ENCODE assay signal across 9 cellular contexts in the genomic region with DNA sequence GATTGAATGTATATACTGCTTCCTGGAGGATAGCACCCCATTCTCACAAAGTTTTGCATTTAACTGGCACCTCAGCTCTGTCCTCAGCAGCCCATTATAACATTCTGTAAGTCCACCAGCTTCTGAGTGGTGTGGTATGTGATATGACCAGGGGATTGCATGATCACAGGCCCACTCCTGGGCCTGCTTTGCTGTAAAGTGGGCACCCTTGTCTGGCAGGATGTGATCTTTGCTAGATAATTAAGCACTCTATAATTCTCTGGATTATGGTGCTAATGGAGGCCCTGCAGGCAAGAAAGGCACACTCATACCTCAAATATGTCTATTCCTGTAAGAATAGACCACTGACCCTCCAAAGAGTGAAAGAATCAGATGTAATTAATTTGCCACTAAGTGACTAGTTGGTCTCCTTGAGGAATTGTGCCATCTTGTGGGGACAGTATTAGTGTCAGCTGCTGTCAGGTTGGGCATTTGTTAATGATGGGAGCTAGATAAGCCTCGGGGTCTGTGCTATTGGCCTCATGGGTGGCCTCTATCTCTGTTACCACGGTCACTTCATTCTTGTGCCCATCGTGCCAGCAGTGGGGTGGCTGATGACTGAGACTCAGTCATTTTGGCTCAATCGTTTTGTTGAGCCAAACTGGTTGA. TPM values are rescaled to one million over a fixed set of nuclear protein-coding genes. Genes with fewer than 3 reads are reported as not detected.
DNase-seq lines count a peak whose midpoint lies in the region; ATAC-seq and TF ChIP-seq lines count a peak whose summit lies in the region.
"Had no signal": no experiment of that assay in that cellular context is flagged by ENCODE, and none has a peak within 500 bp of the region (broad histone marks: within the 10 kb centered on the region; RNA-seq: fewer than 3 reads in every experiment).

No MANE protein-coding gene starts in this region.

- no peak overlapping the region for H3K4me2 ChIP-seq in GM23248 (ENCODE audit: unreplicated experiment)

- H3K27ac ChIP-seq in GM23248 (no peak overlapping the region), adrenal gland (no peak overlapping the region)
- H3K27ac ChIP-seq in CD8-positive, alpha-beta T cell (ENCODE audit: low read depth, low read length), result no peak overlapping the region

- no peaks in the 10 kb centered on the region for H3K79me2 ChIP-seq in GM23248 (ENCODE audit: insufficient read depth)

- peaks cover 6% of the 10 kb centered on the region; the same call in 1 of the 2 replicates for H3K4me1 ChIP-seq in GM23248 (ENCODE audit: insufficient read depth)
- peaks cover 5% of the 10 kb centered on the region in 2 donors for H3K4me1 ChIP-seq in adrenal gland (replicated peaks in 1 of 2)
- H3K4me1 ChIP-seq in CD8-positive, alpha-beta T cell (ENCODE audit: insufficient read depth, low read length), result no peaks in the 10 kb centered on the region

- TF ChIP-seq CTCF in adrenal gland (IDR thresholded peaks at IDR 0.05) (peak in 5 of 6 experiments; percentile 32 to 58 (median 47)), glutamatergic neuron (IDR thresholded peaks at IDR 0.05; ENCODE audit: partially characterized antibody, unreplicated experiment) (no peak)
- TF ChIP-seq CTCF in CD8-positive, alpha-beta T cell (IDR thresholded peaks at IDR 0.05), result no peak

- WGBS in GM23248 (ENCODE audit: low coverage in 1 of 2, low lambda C conversion rate in 2 of 2, missing lambda C conversion rate in 2 of 2), 2 experiments, result 10 to 14% methylated on average over 4 of the region's 4 CpGs
- WGBS in adrenal gland, 4 donors, result 13 to 21% (median 18%) methylated on average over 4 of the region's 4 CpGs

- intact Hi-C loops in activated naive CD4-positive, alpha-beta T cell treated with anti-CD3 and anti-CD28 coated beads for 36 hours (cut with micrococcal nuclease), result loop anchor here (1.0 kb wide), 2 partner anchors 377 to 382 kb away; no protein-coding TSS in a partner anchor
- intact Hi-C loops in adrenal gland (cut with DNase I) (loop anchor here (10.0 kb wide), 1 partner anchor 379 kb away; no protein-coding TSS in a partner anchor), left colon (cut with DNase I, micrococcal nuclease) (no loop called here)
- intact Hi-C loops in CD8-positive, alpha-beta T cell (cut with DNase I, micrococcal nuclease), result loop anchor here in 1 of 2 experiments (1.0 kb wide), 1 partner anchor 382 kb away; no protein-coding TSS in a partner anchor

- DNase-seq in activated naive CD4-positive, alpha-beta T cell treated with anti-CD3 and anti-CD28 coated beads for 36 hours, result peak; percentile 45
- DNase-seq in activated naive CD4-positive, alpha-beta T cell treated with Interleukin-2 at 50 U/mL for 16 hours, result no peak
- DNase-seq in GM23248 (peak; percentile 65), NCI-H1048 (lab: John Stamatoyannopoulos, UW) (peak; percentile 6), adrenal gland (peak in 5 of 7 donors; percentile 25 to 48 (median 32)), left colon (no peak), glutamatergic neuron (no peak)
- DNase-seq in CD8-positive, alpha-beta T cell, result no peak

- no peak overlapping the region for H3K4me3 ChIP-seq in GM23248
- H3K4me3 ChIP-seq in adrenal gland, result no peak overlapping the region
- no peak overlapping the region for H3K4me3 ChIP-seq in CD8-positive, alpha-beta T cell (ENCODE audit: low read depth, low read length)

- peaks cover 4% of the 10 kb centered on the region for H3K27me3 Mint-ChIP-seq in activated naive CD4-positive, alpha-beta T cell treated with anti-CD3 and anti-CD28 coated beads for 36 hours (ENCODE audit: low read depth)
- H3K27me3 Mint-ChIP-seq in glutamatergic neuron (ENCODE audit: unreplicated experiment), result no peaks in the 10 kb centered on the region
- peaks cover 5% of the 10 kb centered on the region for H3K27me3 Mint-ChIP-seq in CD8-positive, alpha-beta T cell (ENCODE audit: low read depth)

- H3K9me3 Mint-ChIP-seq in activated naive CD4-positive, alpha-beta T cell treated with anti-CD3 and anti-CD28 coated beads for 36 hours, result no peaks in the 10 kb centered on the region
- H3K9me3 Mint-ChIP-seq in glutamatergic neuron (ENCODE audit: unreplicated experiment), result peaks cover 4% of the 10 kb centered on the region
- H3K9me3 Mint-ChIP-seq in CD8-positive, alpha-beta T cell, result no peaks in the 10 kb centered on the region
- H3K9me3 Mint-ChIP-seq: activated naive CD4-positive, alpha-beta T cell treated with anti-CD3 and anti-CD28 coated beads, Interleukin-2, amount 50 U/mL, for 72 hours had no signal

- H4K20me1 ChIP-seq in GM23248 (ENCODE audit: insufficient read depth), result no peaks in the 10 kb centered on the region

- ATAC-seq in left colon, result peak; percentile 77
- ATAC-seq in CD8-positive, alpha-beta T cell, result no peak

- no peak for TF ChIP-seq POLR2A in adrenal gland (IDR thresholded peaks at IDR 0.05)

- no peaks in the 10 kb centered on the region for H3K27me3 ChIP-seq in GM23248 (replicated peaks; ENCODE audit: insufficient read depth)
- no peaks in the 10 kb centered on the region for H3K27me3 ChIP-seq in adrenal gland
- H3K27me3 ChIP-seq in CD8-positive, alpha-beta T cell (ENCODE audit: insufficient read depth, low read length), result no peaks in the 10 kb centered on the region

- H3K36me3 ChIP-seq in GM23248 (ENCODE audit: low read depth) (no peaks in the 10 kb centered on the region), adrenal gland (replicated peaks in 1 of 2) (no peaks in the 10 kb centered on the region)
- no peaks in the 10 kb centered on the region for H3K36me3 ChIP-seq in CD8-positive, alpha-beta T cell (ENCODE audit: insufficient read depth, low read length)

- no peaks in the 10 kb centered on the region for H3K36me3 Mint-ChIP-seq in activated naive CD4-positive, alpha-beta T cell treated with anti-CD3 and anti-CD28 coated beads for 36 hours (ENCODE audit: low read depth)
- H3K36me3 Mint-ChIP-seq in glutamatergic neuron (ENCODE audit: unreplicated experiment), result no peaks in the 10 kb centered on the region
- no peaks in the 10 kb centered on the region for H3K36me3 Mint-ChIP-seq in CD8-positive, alpha-beta T cell
- H3K36me3 Mint-ChIP-seq: activated naive CD4-positive, alpha-beta T cell treated with anti-CD3 and anti-CD28 coated beads, Interleukin-2, amount 50 U/mL, for 72 hours had no signal

- H3K9ac ChIP-seq in GM23248, result no peak overlapping the region

- CTCF ChIA-PET in activated naive CD4-positive, alpha-beta T cell treated with anti-CD3 and anti-CD28 coated beads for 36 hours (lab: Charles Lee), result interaction anchor here (0.5 to 2.5 kb wide), 13 partner anchors 9 to 384 kb away, joined by 3 to 9 read pairs (median 3); partner anchors contain the start of gene PLA2G12A
- CTCF ChIA-PET in CD8-positive, alpha-beta T cell (lab: Charles Lee), result interaction anchor here (1.0 kb wide), 1 partner anchor 103 kb away, joined by 3 read pairs; no protein-coding TSS in a partner anchor

- POLR2A ChIA-PET in CD8-positive, alpha-beta T cell (lab: Charles Lee), result no interaction called here

- no peaks in the 10 kb centered on the region for H3F3A ChIP-seq in GM23248 (ENCODE audit: insufficient read depth)

- H3K4me1 Mint-ChIP-seq in activated naive CD4-positive, alpha-beta T cell treated with anti-CD3 and anti-CD28 coated beads for 36 hours (ENCODE audit: low read depth), result no peaks in the 10 kb centered on the region
- H3K4me1 Mint-ChIP-seq in glutamatergic neuron (ENCODE audit: low read depth, unreplicated experiment), result no peaks in the 10 kb centered on the region
- H3K4me1 Mint-ChIP-seq in CD8-positive, alpha-beta T cell (ENCODE audit: low read depth), result no peaks in the 10 kb centered on the region

- no peaks in the 10 kb centered on the region for H3K9me2 ChIP-seq in GM23248 (ENCODE audit: insufficient read depth)

- no peak overlapping the region for H3K27ac Mint-ChIP-seq in activated naive CD4-positive, alpha-beta T cell treated with anti-CD3 and anti-CD28 coated beads for 36 hours
- H3K27ac Mint-ChIP-seq in glutamatergic neuron (ENCODE audit: unreplicated experiment), result no peak overlapping the region
- H3K27ac Mint-ChIP-seq in CD8-positive, alpha-beta T cell, result no peak overlapping the region

- H3K4me3 Mint-ChIP-seq in activated naive CD4-positive, alpha-beta T cell treated with anti-CD3 and anti-CD28 coated beads for 36 hours, result no peak overlapping the region
- H3K4me3 Mint-ChIP-seq in glutamatergic neuron (ENCODE audit: unreplicated experiment), result no peak overlapping the region
- H3K4me3 Mint-ChIP-seq in CD8-positive, alpha-beta T cell, result no peak overlapping the region

- in situ Hi-C loops in GM23248 (cut with MboI), result loop anchor here (25.0 kb wide), 1 partner anchor 967 kb away; no protein-coding TSS in a partner anchor

- peak overlapping the region; percentile 19; the same call in 1 of the 2 replicates for H2AFZ ChIP-seq in GM23248

- H3K9me3 ChIP-seq in GM23248 (ENCODE audit: low read depth) (no peaks in the 10 kb centered on the region), adrenal gland (replicated peaks in 1 of 3) (no peaks in the 10 kb centered on the region)
- no peaks in the 10 kb centered on the region for H3K9me3 ChIP-seq in CD8-positive, alpha-beta T cell (ENCODE audit: low read length)

RNA-seq across cellular contexts. Expression of gene CFI, which starts 2.2 kb away (rescaled TPM):
- total RNA-seq in activated naive CD4-positive, alpha-beta T cell treated with anti-CD3 and anti-CD28 coated beads for 36 hours, result not detected
- 0.22 TPM in 1 of 2 replicates, not detected in the other for total RNA-seq in GM23248 (2014; rRNA removed; shearing (Covaris generic))
- polyA plus RNA-seq in GM23248 (2016; fragmentation: Nextera tagmentation; extraction: Ambion mirVana) (0.18 TPM in 1 of 2 replicates, not detected in the other), adrenal gland (10 to 100 TPM; 46.2 to 58.6 (median 47.0) TPM)
- total RNA-seq in adrenal gland (100 to 1,000 TPM in 3 of 8 donors, 10 to 100 TPM in 5; 56.6 to 219 (median 90.3) TPM), left colon (1 to 10 TPM; 3.4 to 4.0 TPM), glutamatergic neuron (ENCODE audit: unreplicated experiment) (not detected)
- not detected for total RNA-seq in CD8-positive, alpha-beta T cell
- total RNA-seq: activated naive CD4-positive, alpha-beta T cell treated with anti-CD3 and anti-CD28 coated beads, Interleukin-2, amount 50 U/mL, for 72 hours had no signal

RNA-seq across cellular contexts. Expression of gene GAR1, which starts 11.5 kb away (rescaled TPM):
- 10 to 100 TPM; 18.9 to 24.4 TPM for total RNA-seq in activated naive CD4-positive, alpha-beta T cell treated with anti-CD3 and anti-CD28 coated beads for 36 hours
- total RNA-seq in GM23248 (2014; rRNA removed; shearing (Covaris generic)), result 5.9 and 8.5 TPM in 2 replicates
- polyA plus RNA-seq in GM23248 (2016; fragmentation: Nextera tagmentation; extraction: Ambion mirVana) (42.3 and 42.7 TPM in 2 replicates), adrenal gland (10 to 100 TPM; 21.7 to 31.6 (median 29.1) TPM)
- total RNA-seq in adrenal gland (10 to 100 TPM in 4 of 8 donors, 1 to 10 TPM in 3, under 1 TPM in 1; 0.97 to 19.3 (median 11.6) TPM), left colon (10 to 100 TPM; 12.8 to 17.0 TPM), glutamatergic neuron (ENCODE audit: unreplicated experiment) (9.1 TPM)
- total RNA-seq in CD8-positive, alpha-beta T cell, result 10 to 100 TPM; 11.8 to 15.4 TPM

RNA-seq across cellular contexts. Expression of gene RRH, which starts 23.7 kb away (rescaled TPM):
- not detected for total RNA-seq in activated naive CD4-positive, alpha-beta T cell treated with anti-CD3 and anti-CD28 coated beads for 36 hours
- total RNA-seq in GM23248 (2014; rRNA removed; shearing (Covaris generic)), result 0.13 TPM in 1 of 2 replicates, not detected in the other
- polyA plus RNA-seq in GM23248 (2016; fragmentation: Nextera tagmentation; extraction: Ambion mirVana) (not detected in 2 replicates), adrenal gland (under 1 TPM; 0.17 to 0.46 (median 0.24) TPM)
- total RNA-seq in adrenal gland (under 1 TPM in 3 of 8 donors, not detected in 5; 0.23 to 0.49 (median 0.31) TPM), left colon (not detected), glutamatergic neuron (ENCODE audit: unreplicated experiment) (0.29 TPM)
- total RNA-seq in CD8-positive, alpha-beta T cell, result not detected

RNA-seq across cellular contexts. Expression of gene LRIT3, which starts 43.9 kb away (rescaled TPM):
- total RNA-seq in activated naive CD4-positive, alpha-beta T cell treated with anti-CD3 and anti-CD28 coated beads for 36 hours, result under 1 TPM in 1 of 2 experiments, not detected in 1; 0.05 TPM
- total RNA-seq in GM23248 (2014; rRNA removed; shearing (Covaris generic)), result 0.11 TPM in 1 of 2 replicates, not detected in the other
- polyA plus RNA-seq in GM23248 (2016; fragmentation: Nextera tagmentation; extraction: Ambion mirVana) (not detected in 2 replicates), adrenal gland (under 1 TPM; 0.07 to 0.72 (median 0.37) TPM)
- total RNA-seq in adrenal gland (under 1 TPM in 6 of 8 donors, not detected in 2; 0.11 to 0.85 (median 0.15) TPM), left colon (under 1 TPM in 1 of 2 donors, not detected in 1; 0.08 TPM), glutamatergic neuron (ENCODE audit: unreplicated experiment) (0.12 TPM)
- total RNA-seq in CD8-positive, alpha-beta T cell, result under 1 TPM in 1 of 2 experiments, not detected in 1; 0.08 TPM

Comparison
In these comparisons a context has a peak if more than half of its experiments do, and no peak if none do; other contexts are left out.
1. DNase-seq: peak in activated naive CD4-positive, alpha-beta T cell treated with anti-CD3 and anti-CD28 coated beads for 36 hours (single experiment), GM23248 (single experiment), NCI-H1048 (single experiment) and adrenal gland (5 of 7); none in activated naive CD4-positive, alpha-beta T cell treated with Interleukin-2 at 50 U/mL for 16 hours (single experiment), left colon (0 of 2), glutamatergic neuron (single experiment) and CD8-positive, alpha-beta T cell (0 of 7).
2. CTCF ChIP-seq: peak in adrenal gland (5 of 6); none in glutamatergic neuron (single experiment) and CD8-positive, alpha-beta T cell (single experiment).
3. RNA of gene CFI, which starts 2.2 kb away (total RNA-seq): 56.6 to 219 TPM in adrenal gland; 3.4 to 4.0 TPM in left colon, 0.22 TPM in GM23248, not detected in activated naive CD4-positive, alpha-beta T cell treated with anti-CD3 and anti-CD28 coated beads for 36 hours, not detected in glutamatergic neuron (single experiment) and not detected in CD8-positive, alpha-beta T cell; every median in the first group is over 10 times any median in the second.
4. intact Hi-C loops: an anchor here in activated naive CD4-positive, alpha-beta T cell treated with anti-CD3 and anti-CD28 coated beads for 36 hours (1.0 kb wide) and adrenal gland (10.0 kb wide); none called in left colon.